Comparison of ENCODE assay signal across 14 cellular contexts in the genomic region with DNA sequence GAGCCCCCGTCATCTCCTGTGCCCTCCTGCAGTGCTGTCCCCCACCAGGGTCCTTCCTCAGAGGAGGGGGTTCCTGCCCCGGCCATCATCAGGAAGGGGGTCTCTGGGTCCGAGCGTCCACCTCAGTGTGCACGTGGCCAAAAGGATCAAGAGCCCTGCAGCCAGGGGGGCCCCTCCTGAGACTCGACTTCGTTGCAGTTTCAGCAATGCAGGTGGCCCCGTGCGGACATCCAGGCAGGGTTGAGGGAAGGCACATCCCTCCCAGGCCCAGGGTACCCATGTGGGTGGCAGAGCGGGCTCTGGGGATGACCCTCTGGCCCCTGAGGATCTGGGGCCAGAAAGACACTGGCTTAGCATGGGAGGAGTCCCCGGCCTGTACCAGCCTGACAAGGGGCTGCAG. TPM values are rescaled to one million over a fixed set of nuclear protein-coding genes. Genes with fewer than 3 reads are reported as not detected.
A peak's percentile ranks its signal among the peaks of the same experiment; 100 is the strongest.
DNase-seq lines count a peak whose midpoint lies in the region; ATAC-seq and TF ChIP-seq lines count a peak whose summit lies in the region.
"Had no signal": no experiment of that assay in that cellular context is flagged by ENCODE, and none has a peak within 500 bp of the region (broad histone marks: within the 10 kb centered on the region; RNA-seq: fewer than 3 reads in every experiment).

No MANE protein-coding gene starts in this region.

- H3K4me3 ChIP-seq in NT2/D1 (ENCODE audit: insufficient read length, low read depth) = no peak overlapping the region
- H3K4me3 ChIP-seq in duodenal mucosa (ENCODE audit: low read depth in 1 of 2, low read length in 2 of 2) = no peak overlapping the region
- H3K4me3 ChIP-seq in mesodermal cell (ENCODE audit: extremely low read depth, insufficient read depth, low read length, poor library complexity, severe bottlenecking) = no peak overlapping the region
- H3K4me3 ChIP-seq in thyroid gland (replicated peaks in 1 of 3) = no peak overlapping the region

- H3K4me1 ChIP-seq in NT2/D1 (ENCODE audit: insufficient read depth, insufficient read length) = peaks cover 24% of the 10 kb centered on the region
- peaks cover 31 to 36% of the 10 kb centered on the region in 2 donors for H3K4me1 ChIP-seq in duodenal mucosa (ENCODE audit: control insufficient read depth in 1 of 2, insufficient read depth in 2 of 2, low read length in 2 of 2)
- H3K4me1 ChIP-seq in mesodermal cell (ENCODE audit: control insufficient read depth, insufficient read depth, low read length, poor library complexity, severe bottlenecking) = peaks cover 6% of the 10 kb centered on the region
- H3K4me1 ChIP-seq in thyroid gland = peaks cover 28 to 51% of the 10 kb centered on the region in 2 donors

- intact Hi-C loops in thyroid gland (cut with DNase I) = no loop called here
- intact Hi-C loops in activated CD4-positive, alpha-beta memory T cell treated with anti-CD3 and anti-CD28 coated beads for 36 hours (cut with micrococcal nuclease) = no loop called here

- H3K36me3 Mint-ChIP-seq in activated CD4-positive, alpha-beta memory T cell treated with anti-CD3 and anti-CD28 coated beads for 36 hours = no peaks in the 10 kb centered on the region

- CTCF ChIA-PET in activated CD4-positive, alpha-beta memory T cell treated with anti-CD3 and anti-CD28 coated beads for 36 hours (lab: Charles Lee) = no interaction called here

- no peak overlapping the region for H3K27ac Mint-ChIP-seq in activated CD4-positive, alpha-beta memory T cell treated with anti-CD3 and anti-CD28 coated beads for 36 hours
- H3K27ac Mint-ChIP-seq: activated T-cell treated with anti-CD3 and anti-CD28 coated beads, Interleukin-2, amount 50 U/mL, for 24 hours; naive B cell had no signal

- DNase-seq in NT2/D1 (ENCODE audit: low read depth, low spot score) (no peak), thyroid gland (no peak), NCI-H187 (lab: John Stamatoyannopoulos, UW) (no peak)
- no peak for DNase-seq in activated CD4-positive, alpha-beta memory T cell treated with anti-CD3 and anti-CD28 coated beads for 36 hours
- DNase-seq: activated CD4-positive, alpha-beta T cell treated with anti-CD3 and anti-CD28 coated beads for 1 hour; activated T-cell treated with anti-CD3 and anti-CD28 coated beads, Interleukin-2, amount 50 U/mL, for 24 hours; naive B cell; NCI-H1417 treated with DMSO at 0.1 percent for 48 hours; NCI-H524 treated with DMSO at 0.1 percent for 48 hours; stimulated activated CD8-positive, alpha-beta memory T cell treated with anti-CD3 and anti-CD28 coated beads, Interleukin-4, amount 100 ng/mL, for 48 hours had no signal

- POLR2A ChIA-PET in activated CD4-positive, alpha-beta memory T cell treated with anti-CD3 and anti-CD28 coated beads for 36 hours (lab: Charles Lee) = no interaction called here

- no peaks in the 10 kb centered on the region for H3K27me3 Mint-ChIP-seq in activated CD4-positive, alpha-beta memory T cell treated with anti-CD3 and anti-CD28 coated beads for 36 hours
- H3K27me3 Mint-ChIP-seq: activated T-cell treated with anti-CD3 and anti-CD28 coated beads, Interleukin-2, amount 50 U/mL, for 24 hours had no signal

- H3K27ac ChIP-seq in duodenal mucosa (ENCODE audit: low read depth, low read length) (peak overlapping the region; percentile 54), mesodermal cell (ENCODE audit: low read depth, low read length, severe bottlenecking) (peak overlapping the region; percentile 63), thyroid gland (peak overlapping the region; percentile 75 to 94 (median 77))

- peak overlapping the region; percentile 37 for H3K9ac ChIP-seq in NT2/D1 (ENCODE audit: insufficient read length, low read depth)
- H3K9ac ChIP-seq in duodenal mucosa (ENCODE audit: low read depth in 1 of 2, low read length in 2 of 2) = peak overlapping the region in 1 of 2 donors; percentile 39

- no peak for TF ChIP-seq POLR2A in thyroid gland (IDR thresholded peaks at IDR 0.05)

- no peak overlapping the region for H3K4me3 Mint-ChIP-seq in activated CD4-positive, alpha-beta memory T cell treated with anti-CD3 and anti-CD28 coated beads for 36 hours
- H3K4me3 Mint-ChIP-seq: activated T-cell treated with anti-CD3 and anti-CD28 coated beads, Interleukin-2, amount 50 U/mL, for 24 hours; naive B cell had no signal

- H3K9me3 Mint-ChIP-seq in activated CD4-positive, alpha-beta memory T cell treated with anti-CD3 and anti-CD28 coated beads for 36 hours = no peaks in the 10 kb centered on the region
- H3K9me3 Mint-ChIP-seq: activated T-cell treated with anti-CD3 and anti-CD28 coated beads, Interleukin-2, amount 50 U/mL, for 24 hours; naive B cell had no signal

- H3K36me3 ChIP-seq in NT2/D1 (ENCODE audit: insufficient read depth, insufficient read length, low read length) = peaks cover 38% of the 10 kb centered on the region
- H3K36me3 ChIP-seq in duodenal mucosa (ENCODE audit: control insufficient read depth in 1 of 2, insufficient read depth in 2 of 2, low read length in 2 of 2) = peaks cover 13 to 44% of the 10 kb centered on the region in 2 donors
- peaks cover 27% of the 10 kb centered on the region for H3K36me3 ChIP-seq in mesodermal cell (ENCODE audit: control insufficient read depth, insufficient read depth, low read length)
- peaks cover 0 to 6% of the 10 kb centered on the region in 2 donors for H3K36me3 ChIP-seq in thyroid gland

- peaks cover 5% of the 10 kb centered on the region; the same call in 1 of the 2 replicates for H3K9me3 ChIP-seq in NT2/D1 (ENCODE audit: insufficient read depth, low read length)
- H3K9me3 ChIP-seq in duodenal mucosa (ENCODE audit: control insufficient read depth in 1 of 2, low read length in 2 of 2) = no peaks in the 10 kb centered on the region
- no peaks in the 10 kb centered on the region for H3K9me3 ChIP-seq in mesodermal cell (ENCODE audit: control insufficient read depth, low read length)
- no peaks in the 10 kb centered on the region for H3K9me3 ChIP-seq in thyroid gland

- no peak for TF ChIP-seq CTCF in thyroid gland (IDR thresholded peaks at IDR 0.05)

- WGBS in mesodermal cell (ENCODE audit: insufficient coverage in 2 of 2), 2 experiments = 88 to 90% methylated on average over 10 to 11 of the region's 11 CpGs
- 80 to 84% methylated on average over 10 of the region's 11 CpGs for WGBS in thyroid gland, 2 donors

- no peaks in the 10 kb centered on the region for H3K4me1 Mint-ChIP-seq in activated CD4-positive, alpha-beta memory T cell treated with anti-CD3 and anti-CD28 coated beads for 36 hours (ENCODE audit: low read depth)

- ATAC-seq in GM18517 (IDR thresholded peaks at IDR 0.05; ENCODE audit: unreplicated experiment) (no peak), HG03457 (IDR thresholded peaks at IDR 0.05; ENCODE audit: unreplicated experiment) (no peak)

- no peaks in the 10 kb centered on the region for H3K27me3 ChIP-seq in NT2/D1 (ENCODE audit: insufficient read depth, insufficient read length)
- H3K27me3 ChIP-seq in duodenal mucosa (ENCODE audit: control insufficient read depth in 1 of 2, insufficient read depth in 2 of 2, low read length in 2 of 2) = no peaks in the 10 kb centered on the region
- no peaks in the 10 kb centered on the region for H3K27me3 ChIP-seq in thyroid gland

RNA-seq across cellular contexts. Expression of gene LRP5, which starts 41.3 kb away (rescaled TPM):
- 40.3 TPM for polyA plus RNA-seq in mesodermal cell (2013, experiment 1 of 2)
- polyA plus RNA-seq in mesodermal cell (2013, experiment 2 of 2) = 30.3 TPM
- 10 to 100 TPM; 45.8 to 75.5 (median 54.3) TPM for total RNA-seq in thyroid gland
- total RNA-seq in activated CD4-positive, alpha-beta memory T cell treated with anti-CD3 and anti-CD28 coated beads for 36 hours = 1 to 10 TPM; 6.1 to 7.6 TPM

Comparison
In these comparisons a context has a peak if more than half of its experiments do, and no peak if none do; other contexts are left out.
1. RNA of gene LRP5, which starts 41.3 kb away (total RNA-seq): 45.8 to 75.5 TPM in thyroid gland; 6.1 to 7.6 TPM in activated CD4-positive, alpha-beta memory T cell treated with anti-CD3 and anti-CD28 coated beads for 36 hours; every median in the first group is over 4 times any median in the second.
2. Peak in every context shown above with its lines, with median percentiles within 50 percentile points of each other: H3K27ac ChIP-seq.